ENCODE assay signal across 19 cellular contexts in the genomic region with DNA sequence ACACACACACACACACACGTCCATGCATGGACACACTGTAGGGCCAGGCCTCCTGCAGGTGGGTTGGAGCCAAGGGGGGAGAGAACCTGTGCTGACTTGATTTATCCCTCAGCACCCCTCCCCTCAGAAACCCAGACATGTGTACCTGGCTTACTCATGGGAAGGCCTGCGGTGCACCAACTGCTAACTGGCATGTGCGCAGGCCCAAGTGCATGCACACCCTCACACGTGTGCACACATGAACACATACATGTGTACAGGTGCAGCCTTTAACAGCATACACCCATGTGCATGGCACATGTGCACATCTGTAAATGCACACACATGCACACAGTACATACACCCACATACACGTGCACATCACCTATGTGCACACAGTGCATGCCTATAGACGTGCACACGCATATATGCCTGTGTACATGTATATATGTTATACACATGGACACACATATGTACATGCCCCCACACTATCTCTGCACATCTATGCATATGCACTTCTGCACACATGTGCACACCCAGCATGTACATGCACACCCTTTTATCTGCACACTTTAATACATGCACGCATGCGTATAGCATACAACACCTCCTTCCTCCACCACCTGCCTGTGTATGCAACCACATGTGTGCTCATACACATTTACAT.
DNase-seq lines count a peak whose midpoint lies in the region; ATAC-seq, FAIRE-seq and TF ChIP-seq lines count a peak whose summit lies in the region.
"Had no signal": no experiment of that assay in that cellular context is flagged by ENCODE, and none has a peak within 500 bp of the region (broad histone marks: within the 10 kb centered on the region; RNA-seq: fewer than 3 reads in every experiment).

No MANE protein-coding gene starts in this region.

- H3K27me3 ChIP-seq in lower lobe of right lung (ENCODE audit: low read depth), result no peaks in the 10 kb centered on the region
- H3K27me3 ChIP-seq: SJCRH30 had no signal

- ATAC-seq in Right ventricle myocardium inferior (no peak), left cardiac atrium (no peak), lower lobe of right lung (no peak), sciatic nerve (no peak)

- no peak for TF ChIP-seq CTCF in lower lobe of right lung (IDR thresholded peaks at IDR 0.05)

- peaks cover 43% of the 10 kb centered on the region for H3K36me3 ChIP-seq in lower lobe of right lung
- H3K36me3 ChIP-seq: SJCRH30 had no signal

- H3K4me1 ChIP-seq in lower lobe of right lung, result no peaks in the 10 kb centered on the region

- H3K27ac ChIP-seq in lower lobe of right lung, result no peak overlapping the region
- H3K27ac ChIP-seq: PC-9, RWPE1, SJCRH30 had no signal

- no peak overlapping the region for H3K4me3 ChIP-seq in lower lobe of right lung
- H3K4me3 ChIP-seq: PC-9, SJCRH30 had no signal

- FAIRE-seq in HTR-8/SVneo (lab: Jason Lieb, UNC), result peak; percentile 72
- FAIRE-seq: GM12892, GM18507, H1 had no signal

- DNase-seq in Right ventricle myocardium inferior (ENCODE audit: missing footprints) (peak; percentile 26), left cardiac atrium (no peak), HTR-8/SVneo (ENCODE audit: insufficient read length, low spot score) (no peak), lower lobe of right lung (peak; percentile 10), sciatic nerve (ENCODE audit: low spot score) (peak; percentile 43), KG1 (lab: John Stamatoyannopoulos, UW) (no peak), NCI-H1092 (lab: John Stamatoyannopoulos, UW) (no peak)
- DNase-seq: ACHN, DMS79, NCI-H1436 treated with DMSO at 0.1 percent for 48 hours, NCI-H2029, NCI-H345, NCI-H524 treated with DMSO at 0.1 percent for 48 hours, PC-9 had no signal

- intact Hi-C loops in Right ventricle myocardium inferior (cut with DNase I), result no loop called here
- intact Hi-C loops in left cardiac atrium (cut with DNase I), result no loop called here
- intact Hi-C loops in lower lobe of right lung (cut with DNase I), result no loop called here
- intact Hi-C loops in sciatic nerve (cut with DNase I), result no loop called here

- no peaks in the 10 kb centered on the region for H3K9me3 ChIP-seq in lower lobe of right lung
- H3K9me3 ChIP-seq: SJCRH30 had no signal

Comparison
In these comparisons a context has a peak if more than half of its experiments do, and no peak if none do; other contexts are left out.
1. DNase-seq: peak in Right ventricle myocardium inferior (single experiment), lower lobe of right lung (single experiment) and sciatic nerve (single experiment); none in left cardiac atrium (single experiment), HTR-8/SVneo (single experiment), KG1 (single experiment) and NCI-H1092 (single experiment).